ENCODE assay signal across 11 cellular contexts in genomic region chr12:104579716-104580495, GRCh38.
DNase-seq lines count a peak whose midpoint lies in the region; ATAC-seq and TF ChIP-seq lines count a peak whose summit lies in the region.
"Had no signal": no experiment of that assay in that cellular context is flagged by ENCODE, and none has a peak within 500 bp of the region (broad histone marks: within the 10 kb centered on the region; RNA-seq: fewer than 3 reads in every experiment).

No MANE protein-coding gene starts in this region.

- H4K20me1 ChIP-seq in fibroblast of lung (ENCODE audit: control insufficient read depth, extremely low read depth, insufficient read depth, low read length), result no peaks in the 10 kb centered on the region

- H3K27ac ChIP-seq in fibroblast of lung (ENCODE audit: insufficient read depth, low read length), result no peak overlapping the region

- no peaks in the 10 kb centered on the region for H3K9me3 ChIP-seq in fibroblast of lung (ENCODE audit: control insufficient read depth, insufficient read depth, low read depth, low read length)
- H3K9me3 ChIP-seq: Peyer's patch had no signal

- peaks cover 13% of the 10 kb centered on the region for H3K4me1 ChIP-seq in fibroblast of lung (ENCODE audit: control insufficient read depth, extremely low read depth, insufficient read depth, low read length)

- DNase-seq in GM06990 (ENCODE audit: extremely low read depth, insufficient read length) (no peak), fibroblast of lung (ENCODE audit: low read depth in 2 of 2) (peak in 1 of 2 donors; percentile 51), AML-193 (lab: John Stamatoyannopoulos, UW) (no peak), NOMO-1 (lab: John Stamatoyannopoulos, UW; ENCODE audit: unreplicated experiment in 2 of 2) (no peak), glomerular visceral epithelial cell (ENCODE audit: extremely low spot score) (no peak)
- DNase-seq: cerebellar nuclear complex, DMS79 treated with DMSO at 0.1 percent for 48 hours, NCI-H187, Peyer's patch had no signal

- peak; percentile 60 for ATAC-seq in GM19395 (IDR thresholded peaks at IDR 0.05; ENCODE audit: unreplicated experiment)
- ATAC-seq in HG03342 (IDR thresholded peaks at IDR 0.05; ENCODE audit: unreplicated experiment), result peak; percentile 39

- no peak overlapping the region for H3K9ac ChIP-seq in fibroblast of lung (ENCODE audit: insufficient read depth, low read length)

- H3K4me3 ChIP-seq in GM06990 (replicated peaks; ENCODE audit: low read depth, low read length) (peak overlapping the region; percentile 8; the same call in 1 of the 2 replicates), fibroblast of lung (replicated peaks in 1 of 4; ENCODE audit: control extremely low read depth in 1 of 4, insufficient read depth in 1 of 4, low read depth in 3 of 4, low read length in 4 of 4) (no peak overlapping the region)
- H3K4me3 ChIP-seq: Peyer's patch had no signal

- H2AFZ ChIP-seq in fibroblast of lung (ENCODE audit: low read length), result no peak overlapping the region

- H3K36me3 ChIP-seq in GM06990 (ENCODE audit: control insufficient read depth, insufficient read depth, low read length) (no peaks in the 10 kb centered on the region), fibroblast of lung (ENCODE audit: control insufficient read depth, insufficient read depth, low read length) (no peaks in the 10 kb centered on the region)
- H3K36me3 ChIP-seq: Peyer's patch had no signal

- peak overlapping the region; percentile 40 for H3K4me2 ChIP-seq in fibroblast of lung (ENCODE audit: extremely low read depth, insufficient read depth, low read length)

- H3K27me3 ChIP-seq in GM06990 (replicated peaks; ENCODE audit: control insufficient read depth, insufficient read depth, low read length) (no peaks in the 10 kb centered on the region), fibroblast of lung (ENCODE audit: control insufficient read depth, insufficient read depth, low read length) (no peaks in the 10 kb centered on the region)
- H3K27me3 ChIP-seq: Peyer's patch had no signal

- TF ChIP-seq CTCF in GM06990 (IDR thresholded peaks at IDR 0.05; ENCODE audit: insufficient read depth, low read length, poor library complexity, severe bottlenecking) (no peak), fibroblast of lung (conservative IDR thresholded peaks at IDR 0.05 in 1 of 2, IDR thresholded peaks at IDR 0.05 in 1 of 2; ENCODE audit: low read depth in 1 of 2, low read length in 2 of 2) (no peak)

- H3K79me2 ChIP-seq in fibroblast of lung (ENCODE audit: control insufficient read depth, insufficient read depth, low read length), result no peaks in the 10 kb centered on the region
